ENCODE assay signal across 8 cellular contexts in the genomic region with DNA sequence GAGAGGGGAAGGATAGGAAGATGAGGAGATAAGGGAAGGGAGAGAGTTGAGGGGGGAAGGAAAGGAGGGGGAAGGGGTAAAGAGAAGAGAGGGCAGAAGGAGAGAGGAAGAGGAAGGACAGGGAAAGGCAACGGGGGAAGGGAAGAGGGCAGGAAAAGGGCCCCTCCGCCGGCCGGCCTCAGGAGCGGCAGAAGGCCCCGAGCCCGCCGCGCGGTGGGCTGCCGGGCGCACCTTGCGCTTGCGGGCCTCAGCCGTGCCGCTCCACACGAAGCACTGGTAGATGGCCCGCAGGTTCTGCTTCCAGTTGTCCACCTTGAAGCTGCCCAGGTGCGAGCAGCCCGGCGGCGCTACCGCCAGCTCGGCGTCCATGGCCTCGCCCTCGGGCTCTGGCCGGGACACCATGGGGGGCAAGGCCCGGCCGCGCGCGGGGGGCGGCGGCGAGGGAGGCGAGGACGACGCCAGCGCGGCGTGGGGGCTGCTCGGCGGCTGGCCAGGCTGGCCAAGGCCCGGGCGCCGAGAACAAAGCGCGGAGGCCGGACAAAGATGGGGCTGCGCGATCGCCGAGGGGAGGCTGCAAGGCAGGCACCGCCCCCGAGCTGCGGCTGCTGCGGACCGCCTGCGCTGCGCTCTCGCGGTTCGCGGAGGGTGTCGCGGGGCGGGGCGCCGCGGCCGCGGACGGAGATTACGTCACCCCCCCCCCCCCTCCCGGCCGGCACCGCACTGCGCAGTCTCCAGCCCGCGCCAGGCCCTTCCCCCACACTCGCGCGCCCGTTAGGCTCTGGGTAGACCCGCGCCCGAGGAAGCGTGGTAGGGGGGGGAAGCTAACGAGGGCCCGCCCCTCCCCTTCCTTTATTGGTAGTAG. TPM values are rescaled to one million over a fixed set of nuclear protein-coding genes. Genes with fewer than 3 reads are reported as not detected.
DNase-seq lines count a peak whose midpoint lies in the region; ATAC-seq lines count a peak whose summit lies in the region.

USP22 (minus strand) TSS at position 578 of the 862 bp plus-strand sequence; CDS start at position 402, 176 bp downstream.

- H3K4me1 Mint-ChIP-seq in T-cell, result peaks cover 33 to 42% (median 39%) of the 10 kb centered on the region in 3 donors

- no peaks in the 10 kb centered on the region for H3K27me3 Mint-ChIP-seq in T-cell

- POLR2A ChIA-PET in T-cell (lab: Charles Lee), result interaction anchor here (0.6 to 1.5 kb wide), 6 partner anchors 8 to 380 kb away, joined by 4 to 10 read pairs (median 5); no protein-coding TSS in a partner anchor

- peaks cover 3% of the 10 kb centered on the region for H3K36me3 Mint-ChIP-seq in T-cell

- CTCF ChIA-PET in T-cell (lab: Charles Lee), result interaction anchor here in 1 of 2 donors (0.9 to 2.2 kb wide), 14 partner anchors 8 to 415 kb away, joined by 3 to 15 read pairs (median 4); no protein-coding TSS in a partner anchor

- no peaks in the 10 kb centered on the region for H3K9me3 Mint-ChIP-seq in T-cell

- H3K4me3 Mint-ChIP-seq in T-cell, result peak within 1 kb of the TSS; percentile 92 to 97 (median 97)

- ATAC-seq in GM19467 (IDR thresholded peaks at IDR 0.05; ENCODE audit: unreplicated experiment) (peak; percentile 55), HG03521 (IDR thresholded peaks at IDR 0.05; ENCODE audit: unreplicated experiment) (peak; percentile 55), T-cell (replicated peaks in 1 of 4) (peak; percentile 67 to 73 (median 70)), left lobe of liver (peak; percentile 72)

- H3K27ac Mint-ChIP-seq in T-cell, result peak within 1 kb of the TSS; percentile 94 to 95

- DNase-seq in Daoy (ENCODE audit: low read depth) (no peak), T-cell (peak in 15 of 34 experiments; percentile 10 to 95 (median 84)), cerebellum (ENCODE audit: low spot score) (no peak), left lobe of liver (ENCODE audit: low spot score) (no peak), NCI-H128 (lab: John Stamatoyannopoulos, UW; ENCODE audit: unreplicated experiment) (no peak)
- DNase-seq in stimulated activated CD4-positive, alpha-beta T cell treated with anti-CD3 and anti-CD28 coated beads, TNF-alpha, amount 100 ng/mL, for 1 hour (ENCODE audit: low read depth in 3 of 3, low spot score in 1 of 3), result peak in 2 of 3 donors; percentile 88 to 91

RNA-seq across cellular contexts. Expression of gene USP22, which starts in this region (rescaled TPM):
- 98.5 and 116 TPM in 2 replicates for total RNA-seq in Daoy (2014; rRNA removed; shearing (Covaris generic))
- total RNA-seq in T-cell (100 to 1,000 TPM; 128 to 184 (median 136) TPM), cerebellum (309 TPM), left lobe of liver (76.1 TPM)

Comparison
In these comparisons a context has a peak if more than half of its experiments do, and no peak if none do; other contexts are left out.
1. DNase-seq: peak in stimulated activated CD4-positive, alpha-beta T cell treated with anti-CD3 and anti-CD28 coated beads, TNF-alpha, amount 100 ng/mL, for 1 hour (2 of 3); none in Daoy (single experiment), cerebellum (single experiment), left lobe of liver (single experiment) and NCI-H128 (single experiment).
2. Peak in every context shown above with its lines, with median percentiles within 50 percentile points of each other: ATAC-seq.